Comparison of ENCODE assay signal across 18 cellular contexts in genomic region chr4:185540487-185541125, GRCh38. TPM values are rescaled to one million over a fixed set of nuclear protein-coding genes. Genes with fewer than 3 reads are reported as not detected.
DNase-seq lines count a peak whose midpoint lies in the region; ATAC-seq and TF ChIP-seq lines count a peak whose summit lies in the region.
"Had no signal": no experiment of that assay in that cellular context is flagged by ENCODE, and none has a peak within 500 bp of the region (broad histone marks: within the 10 kb centered on the region; RNA-seq: fewer than 3 reads in every experiment).

No MANE protein-coding gene starts in this region.

- H3K27ac ChIP-seq in VCaP (peak overlapping the region; percentile 44), cingulate gyrus (ENCODE audit: low read depth, low read length) (peak overlapping the region; percentile 50), lung (ENCODE audit: low read depth in 1 of 2, low read length in 1 of 2) (peak overlapping the region; percentile 10 to 18), thoracic aorta (peak overlapping the region; percentile 72 to 76)
- H3K27ac ChIP-seq: PC-9, upper lobe of right lung had no signal

- 69 to 72% methylated on average over 3 of the region's 3 CpGs for WGBS in lung, 2 donors

- H3K4me1 ChIP-seq in lung (ENCODE audit: control insufficient read depth in 2 of 2, insufficient read depth in 2 of 2, low read length in 2 of 2) (peaks cover 0 to 6% of the 10 kb centered on the region in 2 donors), thoracic aorta (ENCODE audit: control insufficient read depth in 1 of 2, low read depth in 2 of 2) (peaks cover 9 to 38% of the 10 kb centered on the region in 2 donors)

- H3K27me3 ChIP-seq in lung (ENCODE audit: control insufficient read depth, insufficient read depth) (no peaks in the 10 kb centered on the region), thoracic aorta (replicated peaks; ENCODE audit: insufficient read depth) (no peaks in the 10 kb centered on the region)
- H3K27me3 ChIP-seq: upper lobe of right lung had no signal

- H3K4me3 ChIP-seq in lung (no peak overlapping the region), thoracic aorta (no peak overlapping the region)
- H3K4me3 ChIP-seq: PC-9, upper lobe of right lung had no signal

- TF ChIP-seq CTCF in VCaP (conservative IDR thresholded peaks at IDR 0.05), result no peak
- no peak for TF ChIP-seq CTCF in lung (IDR thresholded peaks at IDR 0.05; ENCODE audit: control extremely low read depth, extremely low read depth)
- no peak for TF ChIP-seq CTCF in thoracic aorta (IDR thresholded peaks at IDR 0.05)

- H3K9me3 ChIP-seq in lung (ENCODE audit: control insufficient read depth in 2 of 2, insufficient read depth in 1 of 2, low read length in 1 of 2), result no peaks in the 10 kb centered on the region
- no peaks in the 10 kb centered on the region for H3K9me3 ChIP-seq in thoracic aorta
- H3K9me3 ChIP-seq: upper lobe of right lung had no signal

- ATAC-seq in lung (ENCODE audit: insufficient read depth, low FRiP score), result no peak
- ATAC-seq in thoracic aorta (ENCODE audit: insufficient number of reproducible peaks, low FRiP score, low read depth), result no peak
- no peak for ATAC-seq in SK-N-SH treated with all-trans-retinoic acid at 6 μM for 48 hours
- ATAC-seq in HG02884 (IDR thresholded peaks at IDR 0.05; ENCODE audit: unreplicated experiment), result no peak
- ATAC-seq: left colon had no signal

- H3K36me3 ChIP-seq in lung (ENCODE audit: control insufficient read depth in 2 of 2, insufficient read depth in 2 of 2, low read length in 2 of 2), result no peaks in the 10 kb centered on the region
- no peaks in the 10 kb centered on the region for H3K36me3 ChIP-seq in thoracic aorta
- H3K36me3 ChIP-seq: upper lobe of right lung had no signal

- DNase-seq in lung (ENCODE audit: low spot score), result no peak
- DNase-seq in thoracic aorta (ENCODE audit: low spot score), result no peak
- DNase-seq in NCI-H1092 treated with DMSO at 0.1 percent for 48 hours (lab: John Stamatoyannopoulos, UW), result no peak
- DNase-seq: activated CD4-positive, alpha-beta T cell treated with anti-CD3 and anti-CD28 coated beads, Interleukin-2, amount 50 U/mL, for 4 hours; Calu3; H9; NCI-H187; NCI-H524; PC-9; SHP77; stimulated activated CD4-positive, alpha-beta T cell treated with anti-CD3 and anti-CD28 coated beads, Interleukin-2, amount 100 ng/mL, for 24 hours; upper lobe of right lung had no signal

TF ChIP-seq in SK-N-SH treated with all-trans-retinoic acid at 6 μM for 48 hours, 23 proteins besides CTCF, POLR2A, EP300 and RAD21:
- no peak for TF ChIP-seq CREB5 (CRISPR knock-in tag; IDR thresholded peaks at IDR 0.05; ENCODE audit: low read depth)
- TF ChIP-seq GLIS3 (CRISPR knock-in tag; IDR thresholded peaks at IDR 0.05), result no peak
- no peak for TF ChIP-seq TSHZ2 (CRISPR knock-in tag; IDR thresholded peaks at IDR 0.05)
- TF ChIP-seq CSRNP3 (CRISPR knock-in tag; IDR thresholded peaks at IDR 0.05), result no peak
- no peak for TF ChIP-seq ZNF70 (CRISPR knock-in tag; IDR thresholded peaks at IDR 0.05)

RNA-seq across cellular contexts. Expression of gene PDLIM3, which starts 5.3 kb away (rescaled TPM):
- 10 to 100 TPM; 42.0 to 58.1 TPM for total RNA-seq in lung
- 10 to 100 TPM; 21.5 to 25.8 TPM for polyA plus RNA-seq in lung
- 1,000 to 10,000 TPM in 1 of 2 donors, 100 to 1,000 TPM in 1; 835 to 1,176 TPM for total RNA-seq in thoracic aorta
- total RNA-seq: activated T-helper 1 cell treated with anti-CD3 and anti-CD28 coated beads, Interleukin-12 subunit alpha, Interleukin-12 subunit beta, Interleukin-2, Interleukin-4 antibody, amounts not matched to agents 30 ng/mL and 10 ng/mL and 1 ng/mL, durations not matched to agents 14 hours and 24 hours and 36 hours had no signal

Comparison
In these comparisons a context has a peak if more than half of its experiments do, and no peak if none do; other contexts are left out.
1. H3K27ac ChIP-seq: peak in every context shown above with its lines; median percentile 74 in thoracic aorta; 50 in cingulate gyrus; 44 in VCaP; 14 in lung.
2. RNA of gene PDLIM3, which starts 5.3 kb away (total RNA-seq): 835 to 1,176 TPM in thoracic aorta; 42.0 to 58.1 TPM in lung; every median in the first group is over 10 times any median in the second.